In the genomic region with DNA sequence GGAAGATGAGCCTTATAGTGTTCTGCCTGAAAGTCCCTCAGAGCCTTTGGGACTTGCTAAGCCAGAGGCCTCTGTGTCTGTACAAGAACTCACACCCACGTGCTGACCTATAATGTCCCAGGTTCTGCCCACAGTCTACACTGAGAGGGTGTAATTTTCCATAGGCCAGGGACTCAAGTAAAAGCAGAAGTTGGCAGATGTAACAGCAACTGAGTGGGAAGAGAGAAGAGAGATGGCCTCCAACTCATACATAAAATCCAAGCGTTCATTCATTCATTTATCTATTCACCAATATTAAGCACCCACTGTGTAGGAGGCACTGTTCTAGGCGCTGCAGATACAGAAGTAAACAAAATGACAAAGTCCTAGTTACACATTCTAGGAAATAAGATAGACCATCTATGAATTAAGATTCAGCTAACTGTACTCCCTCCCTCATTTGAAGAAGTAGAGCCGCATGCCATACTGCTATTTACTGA, we compare ENCODE assay signal across 8 cellular contexts. TPM values are rescaled to one million over a fixed set of nuclear protein-coding genes. Genes with fewer than 3 reads are reported as not detected.
DNase-seq lines count a peak whose midpoint lies in the region; ATAC-seq and TF ChIP-seq lines count a peak whose summit lies in the region.

No MANE protein-coding gene starts in this region.

- in situ Hi-C loops in Panc1 (cut with HindIII; ENCODE audit: low pct_unique_long_range_greater_than_20kb, low sequenced_read_pairs): no loop called here

- DNase-seq in Panc1 (ENCODE audit: low read depth, low spot score): no peak
- no peak for DNase-seq in natural killer cell treated with Interleukin-12 subunit alpha and Interleukin-12 subunit beta and Interleukin-15 and Interleukin-18, amount 100 ng/mL, for 72 hours (ENCODE audit: low spot score)
- no peak for DNase-seq in AG08396 (ENCODE audit: low spot score)
- DNase-seq in HCEC 1CT: no peak
- DNase-seq in NCI-H1105 (lab: John Stamatoyannopoulos, UW): no peak
- DNase-seq in NK-92 (lab: John Stamatoyannopoulos, UW; ENCODE audit: unreplicated experiment): no peak

- intact Hi-C loops in Panc1 (cut with micrococcal nuclease; ENCODE audit: unreplicated experiment): no loop called here

- no peaks in the 10 kb centered on the region for H3K9me3 ChIP-seq in Panc1 (ENCODE audit: control insufficient read depth, insufficient read depth, low read depth, low read length)

- no peaks in the 10 kb centered on the region for H3K27me3 Mint-ChIP-seq in natural killer cell treated with Interleukin-12 subunit alpha and Interleukin-12 subunit beta and Interleukin-15 and Interleukin-18, amount 100 ng/mL, for 72 hours

- H3K27ac ChIP-seq in Panc1 (ENCODE audit: low read length): peak overlapping the region; percentile 71; the same call in 1 of the 2 replicates

- no peaks in the 10 kb centered on the region for H3K9me3 Mint-ChIP-seq in natural killer cell treated with Interleukin-12 subunit alpha and Interleukin-12 subunit beta and Interleukin-15 and Interleukin-18, amount 100 ng/mL, for 72 hours

- H3K4me3 ChIP-seq in Panc1 (ENCODE audit: low read depth in 2 of 2, low read length in 2 of 2): no peak overlapping the region

- ATAC-seq in GM18867 (IDR thresholded peaks at IDR 0.05; ENCODE audit: unreplicated experiment): peak; percentile 24
- ATAC-seq in HG02840 (IDR thresholded peaks at IDR 0.05; ENCODE audit: low FRiP score, unreplicated experiment): peak; percentile 16
- ATAC-seq in Panc1: peak; percentile 17; the same call in 1 of the 2 replicates
- ATAC-seq in natural killer cell treated with Interleukin-12 subunit alpha and Interleukin-12 subunit beta and Interleukin-15 and Interleukin-18, amount 100 ng/mL, for 72 hours: peak; percentile 44 to 65

- H3K27ac Mint-ChIP-seq in natural killer cell treated with Interleukin-12 subunit alpha and Interleukin-12 subunit beta and Interleukin-15 and Interleukin-18, amount 100 ng/mL, for 72 hours: peak overlapping the region; percentile 49 to 57

- POLR2A ChIA-PET in Panc1 (lab: Charles Lee): interaction anchor here (0.6 kb wide), 1 partner anchor 165 kb away, joined by 13 read pairs; no protein-coding TSS in a partner anchor

- BruUV-seq in Panc1 (replicated peaks; lab: Mats Ljungman, UMichigan): no TSS peak

- no peaks in the 10 kb centered on the region for H3K27me3 ChIP-seq in Panc1 (ENCODE audit: control insufficient read depth, insufficient read depth, low read length)

- H3K4me1 ChIP-seq in Panc1 (ENCODE audit: control insufficient read depth, insufficient read depth, low read length): peaks cover 20% of the 10 kb centered on the region

- no peak for TF ChIP-seq CTCF in Panc1 (IDR thresholded peaks at IDR 0.05)

- H3K36me3 ChIP-seq in Panc1 (ENCODE audit: control insufficient read depth, insufficient read depth, low read length): no peaks in the 10 kb centered on the region

- peak overlapping the region; percentile 52 for H3K4me3 Mint-ChIP-seq in natural killer cell treated with Interleukin-12 subunit alpha and Interleukin-12 subunit beta and Interleukin-15 and Interleukin-18, amount 100 ng/mL, for 72 hours

- CTCF ChIA-PET in Panc1 (lab: Charles Lee): no interaction called here

- H3K36me3 Mint-ChIP-seq in natural killer cell treated with Interleukin-12 subunit alpha and Interleukin-12 subunit beta and Interleukin-15 and Interleukin-18, amount 100 ng/mL, for 72 hours: no peaks in the 10 kb centered on the region

- peaks cover 61 to 63% of the 10 kb centered on the region in 2 donors for H3K4me1 Mint-ChIP-seq in natural killer cell treated with Interleukin-12 subunit alpha and Interleukin-12 subunit beta and Interleukin-15 and Interleukin-18, amount 100 ng/mL, for 72 hours (ENCODE audit: low read depth in 2 of 2)

RNA-seq across cellular contexts. Expression of a gene that starts 41.7 kb away (rescaled TPM):
- total RNA-seq in Panc1 (2021; ENCODE audit: unreplicated experiment): 17.8 TPM
- 7.2 TPM for polyA plus RNA-seq in Panc1 (2012; ENCODE audit: insufficient read length)
- 10 to 100 TPM; 34.1 to 60.0 TPM for total RNA-seq in natural killer cell treated with Interleukin-12 subunit alpha and Interleukin-12 subunit beta and Interleukin-15 and Interleukin-18, amount 100 ng/mL, for 72 hours
